Comparison of ENCODE assay signal across 8 cellular contexts in genomic region chr6:116111552-116112528, GRCh38. TPM values are rescaled to one million over a fixed set of nuclear protein-coding genes. Genes with fewer than 3 reads are reported as not detected.
DNase-seq lines count a peak whose midpoint lies in the region; ATAC-seq, FAIRE-seq and TF ChIP-seq lines count a peak whose summit lies in the region.

No MANE protein-coding gene starts in this region.

- no peak overlapping the region for H3K27ac ChIP-seq in IMR-90 (ENCODE audit: insufficient read depth, low read length)
- H3K27ac ChIP-seq in kidney (ENCODE audit: low read depth in 2 of 2, low read length in 2 of 2) = no peak overlapping the region
- no peak overlapping the region for H3K27ac ChIP-seq in gastroesophageal sphincter

- H3K4ac ChIP-seq in IMR-90 (ENCODE audit: low read depth, low read length) = no peak overlapping the region

- H3K4me3 ChIP-seq in IMR-90 (ENCODE audit: insufficient read depth, low read depth, low read length) = no peak overlapping the region
- no peak overlapping the region for H3K4me3 ChIP-seq in WI38 (ENCODE audit: low read depth, low read length)
- no peak overlapping the region for H3K4me3 ChIP-seq in kidney (ENCODE audit: low read length in 2 of 2)
- no peak overlapping the region for H3K4me3 ChIP-seq in gastroesophageal sphincter

- H3K9ac ChIP-seq in IMR-90 (ENCODE audit: low read depth, low read length) (no peak overlapping the region), kidney (ENCODE audit: low read length in 2 of 2) (no peak overlapping the region)

- TF ChIP-seq CTCF in IMR-90 (conservative IDR thresholded peaks at IDR 0.05; ENCODE audit: low read depth, low read length) (peak; percentile 50), WI38 (IDR thresholded peaks at IDR 0.05; ENCODE audit: low read depth, low read length) (peak; percentile 54), kidney (IDR thresholded peaks at IDR 0.05; ENCODE audit: borderline replicate concordance, extremely low read depth, insufficient read depth) (peak; percentile 25), gastroesophageal sphincter (IDR thresholded peaks at IDR 0.05) (no peak)

- no peak overlapping the region for H3K4me2 ChIP-seq in IMR-90 (ENCODE audit: low read depth, low read length)

- H2BK120ac ChIP-seq in IMR-90 (ENCODE audit: low read depth, low read length) = no peak overlapping the region

- no peak for TF ChIP-seq EP300 in gastroesophageal sphincter (IDR thresholded peaks at IDR 0.05)

- H3K36me3 Mint-ChIP-seq in activated T-cell treated with anti-CD3 and anti-CD28 coated beads, Interleukin-2, amount 50 U/mL, for 72 hours (ENCODE audit: insufficient read depth in 2 of 2) = peaks cover 8 to 14% of the 10 kb centered on the region in 2 donors
- peaks cover 86% of the 10 kb centered on the region for H3K36me3 Mint-ChIP-seq in activated T-cell treated with anti-CD3 and anti-CD28 coated beads, Interleukin-2, amount 50 U/mL, for 24 hours (ENCODE audit: low read depth)

- H4K91ac ChIP-seq in IMR-90 (ENCODE audit: insufficient read depth, low read depth, low read length) = no peak overlapping the region

- H3K27ac Mint-ChIP-seq in activated T-cell treated with anti-CD3 and anti-CD28 coated beads, Interleukin-2, amount 50 U/mL, for 72 hours = peak overlapping the region; percentile 13
- no peak overlapping the region for H3K27ac Mint-ChIP-seq in activated T-cell treated with anti-CD3 and anti-CD28 coated beads, Interleukin-2, amount 50 U/mL, for 24 hours

- H3K27me3 ChIP-seq in IMR-90 (ENCODE audit: control insufficient read depth, insufficient read depth, low read length) (no peaks in the 10 kb centered on the region), gastroesophageal sphincter (no peaks in the 10 kb centered on the region)

- WGBS in IMR-90 (ENCODE audit: extremely low coverage in 2 of 2, insufficient read length in 1 of 2), 2 experiments = 100% methylated on average over 1 of the region's 5 CpGs; no CpG with 5 or more reads in 1 of the 2 experiments
- WGBS in gastroesophageal sphincter (ENCODE audit: low coverage in 1 of 2), 2 donors = 83 to 89% methylated on average over 3 to 5 of the region's 5 CpGs

- peak in 1 of 2 donors; percentile 49 for ATAC-seq in activated T-cell treated with anti-CD3 and anti-CD28 coated beads, Interleukin-2, amount 50 U/mL, for 72 hours (replicated peaks in 1 of 2)
- ATAC-seq in GM21447 (IDR thresholded peaks at IDR 0.05; ENCODE audit: unreplicated experiment) (peak; percentile 86), IMR-90 (ENCODE audit: low read depth) (peak; percentile 61), gastroesophageal sphincter (no peak)

- H3K14ac ChIP-seq in IMR-90 (replicated peaks; ENCODE audit: low read depth, low read length) = no peak overlapping the region

- H3K36me3 ChIP-seq in IMR-90 (ENCODE audit: control insufficient read depth, insufficient read depth, low read length) = peaks cover 17% of the 10 kb centered on the region
- H3K36me3 ChIP-seq in kidney (ENCODE audit: control insufficient read depth in 1 of 2, insufficient read depth in 2 of 2, low read length in 2 of 2) = peaks cover 28 to 63% of the 10 kb centered on the region in 2 donors
- peaks cover 0 to 79% of the 10 kb centered on the region in 2 donors for H3K36me3 ChIP-seq in gastroesophageal sphincter

- no peak overlapping the region for H4K5ac ChIP-seq in IMR-90 (ENCODE audit: low read depth, low read length)

- in situ Hi-C loops in IMR-90 (cut with MboI; ENCODE audit: low sequenced_read_pairs) = no loop called here

- no peak overlapping the region for H3K23ac ChIP-seq in IMR-90 (ENCODE audit: low read depth, low read length)

- H3K4me3 Mint-ChIP-seq in activated T-cell treated with anti-CD3 and anti-CD28 coated beads, Interleukin-2, amount 50 U/mL, for 72 hours = no peak overlapping the region
- no peak overlapping the region for H3K4me3 Mint-ChIP-seq in activated T-cell treated with anti-CD3 and anti-CD28 coated beads, Interleukin-2, amount 50 U/mL, for 24 hours

- H2BK5ac ChIP-seq in IMR-90 (ENCODE audit: low read depth, low read length, poor library complexity, severe bottlenecking) = no peak overlapping the region

- TF ChIP-seq POLR2A in IMR-90 (IDR thresholded peaks at IDR 0.05; ENCODE audit: low read depth, low read length) = no peak
- no peak for TF ChIP-seq POLR2A in gastroesophageal sphincter (IDR thresholded peaks at IDR 0.05)

- dilution Hi-C loops in IMR-90 (cut with HindIII; ENCODE audit: low sequenced_read_pairs, unreplicated experiment) = no loop called here

- no peaks in the 10 kb centered on the region for H3K9me3 Mint-ChIP-seq in activated T-cell treated with anti-CD3 and anti-CD28 coated beads, Interleukin-2, amount 50 U/mL, for 72 hours
- H3K9me3 Mint-ChIP-seq in activated T-cell treated with anti-CD3 and anti-CD28 coated beads, Interleukin-2, amount 50 U/mL, for 24 hours = no peaks in the 10 kb centered on the region

- POLR2A ChIA-PET in IMR-90 (lab: Charles Lee; ENCODE audit: unreplicated experiment) = no interaction called here

- H3K9me1 ChIP-seq in IMR-90 (ENCODE audit: insufficient read depth, low read length) = no peaks in the 10 kb centered on the region

- H3K27me3 Mint-ChIP-seq in activated T-cell treated with anti-CD3 and anti-CD28 coated beads, Interleukin-2, amount 50 U/mL, for 72 hours (ENCODE audit: low read depth) = no peaks in the 10 kb centered on the region
- no peaks in the 10 kb centered on the region for H3K27me3 Mint-ChIP-seq in activated T-cell treated with anti-CD3 and anti-CD28 coated beads, Interleukin-2, amount 50 U/mL, for 24 hours

- H2AK5ac ChIP-seq in IMR-90 (ENCODE audit: low read depth, low read length) = no peak overlapping the region

- BruUV-seq in IMR-90 (replicated peaks; lab: Mats Ljungman, UMichigan) = no TSS peak

- H2BK20ac ChIP-seq in IMR-90 (ENCODE audit: low read depth, low read length) = no peak overlapping the region

- H3K9me3 ChIP-seq in IMR-90 (ENCODE audit: control insufficient read depth, insufficient read depth, low read length) (no peaks in the 10 kb centered on the region), kidney (ENCODE audit: control insufficient read depth in 1 of 2, low read length in 2 of 2) (no peaks in the 10 kb centered on the region), gastroesophageal sphincter (no peaks in the 10 kb centered on the region)

- no peak overlapping the region for H4K8ac ChIP-seq in IMR-90 (ENCODE audit: low read depth in 2 of 2, low read length in 2 of 2)

- TF ChIP-seq RAD21 in IMR-90 (IDR thresholded peaks at IDR 0.05; ENCODE audit: low read length) = peak; percentile 39

- intact Hi-C loops in IMR-90 (cut with micrococcal nuclease) = no loop called here
- intact Hi-C loops in kidney (cut with DNase I) = no loop called here

- peaks cover 2% of the 10 kb centered on the region for H3K4me1 ChIP-seq in IMR-90 (ENCODE audit: control insufficient read depth, insufficient read depth, low read length)
- peaks cover 0 to 2% of the 10 kb centered on the region in 2 donors for H3K4me1 ChIP-seq in kidney (ENCODE audit: control insufficient read depth in 1 of 2, insufficient read depth in 1 of 2, low read depth in 1 of 2, low read length in 2 of 2)
- no peaks in the 10 kb centered on the region for H3K4me1 ChIP-seq in gastroesophageal sphincter

- CTCF ChIA-PET in IMR-90 (lab: Yijun Ruan, JAX) = interaction anchor here (0.6 to 1.7 kb wide), 11 partner anchors 11 to 446 kb away, joined by 3 to 14 read pairs (median 3); partner anchors contain the start of gene NT5DC1

- peaks cover 12% of the 10 kb centered on the region for H3K4me1 Mint-ChIP-seq in activated T-cell treated with anti-CD3 and anti-CD28 coated beads, Interleukin-2, amount 50 U/mL, for 72 hours (ENCODE audit: low read depth)
- no peaks in the 10 kb centered on the region for H3K4me1 Mint-ChIP-seq in activated T-cell treated with anti-CD3 and anti-CD28 coated beads, Interleukin-2, amount 50 U/mL, for 24 hours (ENCODE audit: low read depth)

- H3K79me1 ChIP-seq in IMR-90 (ENCODE audit: low read depth in 1 of 2, low read length in 2 of 2) = no peaks in the 10 kb centered on the region

- no peak overlapping the region for H3K18ac ChIP-seq in IMR-90 (ENCODE audit: low read depth, low read length)

- DNase-seq in activated T-cell treated with anti-CD3 and anti-CD28 coated beads, Interleukin-2, amount 50 U/mL, for 72 hours = peak; percentile 23 to 30
- DNase-seq in activated T-cell treated with anti-CD3 and anti-CD28 coated beads, Interleukin-2, amount 50 U/mL, for 24 hours = no peak
- DNase-seq in IMR-90 = peak; percentile 44
- DNase-seq in kidney = no peak
- DNase-seq in cerebellum (ENCODE audit: low spot score) = no peak

- H3K56ac ChIP-seq in IMR-90 (ENCODE audit: extremely low read depth, insufficient read depth, low read length) = no peak overlapping the region

- H2BK15ac ChIP-seq in IMR-90 (ENCODE audit: low read depth, low read length) = no peak overlapping the region

- no peak overlapping the region for H2AK9ac ChIP-seq in IMR-90 (replicated peaks; ENCODE audit: low read depth, low read length, poor library complexity)

- H4K20me1 ChIP-seq in IMR-90 (ENCODE audit: insufficient read depth, low read length) = no peaks in the 10 kb centered on the region

- FAIRE-seq in kidney (lab: Jason Lieb, UNC) = no peak

- H2AFZ ChIP-seq in IMR-90 (replicated peaks; ENCODE audit: low read length, poor library complexity) = no peak overlapping the region

RNA-seq across cellular contexts. Expression of gene NT5DC1, which starts 11.2 kb away (rescaled TPM):
- total RNA-seq in activated T-cell treated with anti-CD3 and anti-CD28 coated beads, Interleukin-2, amount 50 U/mL, for 72 hours = 10 to 100 TPM; 49.2 to 55.8 TPM
- total RNA-seq in IMR-90 (2012; rRNA removed) (7.5 and 11.7 TPM in 2 replicates), kidney (41.7 TPM), cerebellum (5.3 TPM), gastroesophageal sphincter (10 to 100 TPM in 2 of 4 donors, 1 to 10 TPM in 2; 7.1 to 17.4 (median 12.6) TPM)
- polyA plus RNA-seq in IMR-90 (2012; rRNA removed) (12.0 and 16.8 TPM in 2 replicates), kidney (ENCODE audit: insufficient read depth, low read depth, low replicate concordance) (34.8 TPM)
- 6.8 and 12.6 TPM in 2 replicates for polyA plus RNA-seq in IMR-90 (2012; cell fraction: cytosol; rRNA removed)
- 4.9 and 12.9 TPM in 2 replicates for polyA plus RNA-seq in IMR-90 (2012; cell fraction: nucleus; rRNA removed; ENCODE audit: low replicate concordance)

RNA-seq across cellular contexts. Expression of gene COL10A1, which starts 14.1 kb away (rescaled TPM):
- not detected for total RNA-seq in activated T-cell treated with anti-CD3 and anti-CD28 coated beads, Interleukin-2, amount 50 U/mL, for 72 hours
- total RNA-seq in IMR-90 (2012; rRNA removed) (not detected in 2 replicates), kidney (0.50 TPM), cerebellum (0.09 TPM), gastroesophageal sphincter (not detected)
- polyA plus RNA-seq in IMR-90 (2012; rRNA removed) (0.05 and 0.70 TPM in 2 replicates), kidney (ENCODE audit: insufficient read depth, low read depth, low replicate concordance) (not detected)
- 0.01 TPM in 2 replicates for polyA plus RNA-seq in IMR-90 (2012; cell fraction: cytosol; rRNA removed)
- polyA plus RNA-seq in IMR-90 (2012; cell fraction: nucleus; rRNA removed; ENCODE audit: low replicate concordance) = not detected in 2 replicates

RNA-seq across cellular contexts. Expression of gene FRK, which starts 51.1 kb away (rescaled TPM):
- under 1 TPM; 0.02 to 0.05 TPM for total RNA-seq in activated T-cell treated with anti-CD3 and anti-CD28 coated beads, Interleukin-2, amount 50 U/mL, for 72 hours
- total RNA-seq in IMR-90 (2012; rRNA removed) (under 0.01 TPM in 2 replicates), kidney (25.0 TPM), cerebellum (0.36 TPM), gastroesophageal sphincter (1 to 10 TPM in 3 of 4 donors, under 1 TPM in 1; 0.42 to 1.9 (median 1.3) TPM)
- polyA plus RNA-seq in IMR-90 (2012; rRNA removed) (under 0.01 and 0.02 TPM in 2 replicates), kidney (ENCODE audit: insufficient read depth, low read depth, low replicate concordance) (5.9 TPM)
- 0.01 TPM in 1 of 2 replicates, not detected in the other for polyA plus RNA-seq in IMR-90 (2012; cell fraction: cytosol; rRNA removed)
- 0.02 and 0.09 TPM in 2 replicates for polyA plus RNA-seq in IMR-90 (2012; cell fraction: nucleus; rRNA removed; ENCODE audit: low replicate concordance)

Comparison
In these comparisons a context has a peak if more than half of its experiments do, and no peak if none do; other contexts are left out.
1. DNase-seq: peak in activated T-cell treated with anti-CD3 and anti-CD28 coated beads, Interleukin-2, amount 50 U/mL, for 72 hours (2 of 2) and IMR-90 (single experiment); none in activated T-cell treated with anti-CD3 and anti-CD28 coated beads, Interleukin-2, amount 50 U/mL, for 24 hours (single experiment), kidney (single experiment) and cerebellum (single experiment).
2. CTCF ChIP-seq: peak in IMR-90 (single experiment), WI38 (single experiment) and kidney (single experiment); none in gastroesophageal sphincter (0 of 4).